ENCODE assay signal across 24 cellular contexts in genomic region chr18:77940566-77940965, GRCh38.
"Had no signal": no experiment of that assay in that cellular context is flagged by ENCODE, and none has a peak within 500 bp of the region (broad histone marks: within the 10 kb centered on the region; RNA-seq: fewer than 3 reads in every experiment).

No MANE protein-coding gene starts in this region.

- H3K36me3 ChIP-seq: esophagus muscularis mucosa, gastroesophageal sphincter, heart left ventricle, left lung, lower lobe of right lung had no signal

- H3K4me1 Mint-ChIP-seq: immature natural killer cell, mesothelial cell of epicardium, naive B cell had no signal

- H3K27ac ChIP-seq: coronary artery, dorsolateral prefrontal cortex, esophagus muscularis mucosa, foreskin keratinocyte, gastroesophageal sphincter, heart left ventricle, hepatocyte, left lung, lower lobe of right lung had no signal

- H3K4me3 ChIP-seq: coronary artery, dorsolateral prefrontal cortex, esophagus muscularis mucosa, gastroesophageal sphincter, heart left ventricle, hepatocyte, left lung, lower lobe of right lung, mucosa of descending colon had no signal

- H3K27ac Mint-ChIP-seq: immature natural killer cell, mesothelial cell of epicardium, naive B cell had no signal

- H3K27me3 ChIP-seq: esophagus muscularis mucosa, foreskin keratinocyte, hepatocyte, left lung had no signal

- DNase-seq: dermis blood vessel endothelial cell; dorsolateral prefrontal cortex; effector CD4-positive, alpha-beta T cell; effector memory CD4-positive, alpha-beta T cell; foreskin keratinocyte; heart left ventricle; hypothalamus; immature natural killer cell; islet precursor cell; left cardiac atrium; left lung; left ventricle myocardium superior; lower lobe of right lung; mesenchymal stem cell; mucosa of descending colon; naive B cell had no signal

- FAIRE-seq: colon, endothelial cell of umbilical vein, frontal cortex had no signal

- ATAC-seq: foreskin keratinocyte, gastroesophageal sphincter, heart left ventricle, left cardiac atrium, left lung, left ventricle myocardium superior, lower lobe of right lung, mucosa of descending colon had no signal

- H3K4me3 Mint-ChIP-seq: immature natural killer cell, mesothelial cell of epicardium, naive B cell had no signal

- H3K4me1 ChIP-seq: esophagus muscularis mucosa, foreskin keratinocyte, gastroesophageal sphincter, heart left ventricle, left lung, lower lobe of right lung had no signal

- H3K27me3 Mint-ChIP-seq: naive B cell had no signal

- H3K9me3 ChIP-seq: gastroesophageal sphincter, left lung, lower lobe of right lung had no signal

- H3K36me3 Mint-ChIP-seq: immature natural killer cell, mesothelial cell of epicardium, naive B cell had no signal
